In genomic region chr4:52956691-52957090, GRCh38 we compare ENCODE assay signal across 1 cellular context.
TF ChIP-seq lines count a peak whose summit lies in the region.

No MANE protein-coding gene starts in this region.

TF ChIP-seq in WTC11, 78 proteins besides CTCF, POLR2A, EP300 and RAD21 (continued from another document):
- TF ChIP-seq ERG (CRISPR knock-in tag; IDR thresholded peaks at IDR 0.05) (no peak), ZNF425 (CRISPR knock-in tag; conservative IDR thresholded peaks at IDR 0.05) (no peak)
- TF ChIP-seq, protein P1, sequence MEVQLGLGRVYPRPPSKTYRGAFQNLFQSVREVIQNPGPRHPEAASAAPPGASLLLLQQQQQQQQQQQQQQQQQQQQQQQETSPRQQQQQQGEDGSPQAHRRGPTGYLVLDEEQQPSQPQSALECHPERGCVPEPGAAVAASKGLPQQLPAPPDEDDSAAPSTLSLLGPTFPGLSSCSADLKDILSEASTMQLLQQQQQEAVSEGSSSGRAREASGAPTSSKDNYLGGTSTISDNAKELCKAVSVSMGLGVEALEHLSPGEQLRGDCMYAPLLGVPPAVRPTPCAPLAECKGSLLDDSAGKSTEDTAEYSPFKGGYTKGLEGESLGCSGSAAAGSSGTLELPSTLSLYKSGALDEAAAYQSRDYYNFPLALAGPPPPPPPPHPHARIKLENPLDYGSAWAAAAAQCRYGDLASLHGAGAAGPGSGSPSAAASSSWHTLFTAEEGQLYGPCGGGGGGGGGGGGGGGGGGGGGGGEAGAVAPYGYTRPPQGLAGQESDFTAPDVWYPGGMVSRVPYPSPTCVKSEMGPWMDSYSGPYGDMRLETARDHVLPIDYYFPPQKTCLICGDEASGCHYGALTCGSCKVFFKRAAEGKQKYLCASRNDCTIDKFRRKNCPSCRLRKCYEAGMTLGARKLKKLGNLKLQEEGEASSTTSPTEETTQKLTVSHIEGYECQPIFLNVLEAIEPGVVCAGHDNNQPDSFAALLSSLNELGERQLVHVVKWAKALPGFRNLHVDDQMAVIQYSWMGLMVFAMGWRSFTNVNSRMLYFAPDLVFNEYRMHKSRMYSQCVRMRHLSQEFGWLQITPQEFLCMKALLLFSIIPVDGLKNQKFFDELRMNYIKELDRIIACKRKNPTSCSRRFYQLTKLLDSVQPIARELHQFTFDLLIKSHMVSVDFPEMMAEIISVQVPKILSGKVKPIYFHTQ (CRISPR knock-in tag; IDR thresholded peaks at IDR 0.05) = no peak
TF ChIP-seq in WTC11: peak in this region for 0.
